Comparison of ENCODE assay signal across 21 cellular contexts in genomic region chr4:75142850-75143249, GRCh38.
DNase-seq lines count a peak whose midpoint lies in the region; ATAC-seq, FAIRE-seq and TF ChIP-seq lines count a peak whose summit lies in the region.
"Had no signal": no experiment of that assay in that cellular context is flagged by ENCODE, and none has a peak within 500 bp of the region (broad histone marks: within the 10 kb centered on the region; RNA-seq: fewer than 3 reads in every experiment).

No MANE protein-coding gene starts in this region.

- H3K9me3 Mint-ChIP-seq in astrocyte (ENCODE audit: unreplicated experiment) = no peaks in the 10 kb centered on the region
- no peaks in the 10 kb centered on the region for H3K9me3 Mint-ChIP-seq in CD8-positive, alpha-beta T cell
- H3K9me3 Mint-ChIP-seq in osteocyte (ENCODE audit: unreplicated experiment) = no peaks in the 10 kb centered on the region
- H3K9me3 Mint-ChIP-seq: activated naive CD8-positive, alpha-beta T cell treated with anti-CD3 and anti-CD28 coated beads, Interleukin-2, amount 50 U/mL, for 24 hours had no signal

- H3K14ac ChIP-seq in mesenchymal stem cell (ENCODE audit: low read length in 2 of 2) = no peak overlapping the region

- WGBS in mesenchymal stem cell = no CpG with 5 or more reads among the region's 1 CpG

- H3K27me3 ChIP-seq in MM.1S (replicated peaks; ENCODE audit: insufficient read depth, low read length) (no peaks in the 10 kb centered on the region), astrocyte (ENCODE audit: insufficient read depth, low read length) (no peaks in the 10 kb centered on the region), mesenchymal stem cell (ENCODE audit: control insufficient read depth in 1 of 2, insufficient read depth in 1 of 2, low read length in 2 of 2) (no peaks in the 10 kb centered on the region)
- H3K27me3 ChIP-seq in CD8-positive, alpha-beta T cell (ENCODE audit: insufficient read depth, low read length) = no peaks in the 10 kb centered on the region
- H3K27me3 ChIP-seq: colonic mucosa, heart left ventricle, pancreas had no signal

- no peak overlapping the region for H2AK5ac ChIP-seq in mesenchymal stem cell (ENCODE audit: low read length, severe bottlenecking)

- H3K4me3 Mint-ChIP-seq in astrocyte (ENCODE audit: unreplicated experiment) (no peak overlapping the region), osteocyte (ENCODE audit: unreplicated experiment) (no peak overlapping the region)
- H3K4me3 Mint-ChIP-seq in CD8-positive, alpha-beta T cell = no peak overlapping the region
- H3K4me3 Mint-ChIP-seq: activated naive CD8-positive, alpha-beta T cell treated with anti-CD3 and anti-CD28 coated beads, Interleukin-2, amount 50 U/mL, for 24 hours had no signal

- no peak overlapping the region for H3K23ac ChIP-seq in mesenchymal stem cell (ENCODE audit: low read length in 2 of 2)

- H2BK12ac ChIP-seq in mesenchymal stem cell (ENCODE audit: low read length in 2 of 2) = no peak overlapping the region

- H3K9ac ChIP-seq in MM.1S (ENCODE audit: low read length) (no peak overlapping the region), astrocyte (ENCODE audit: low read length) (no peak overlapping the region), mesenchymal stem cell (ENCODE audit: low read length) (peak overlapping the region; percentile 51)

- CTCF ChIA-PET in CD8-positive, alpha-beta T cell (lab: Charles Lee) = interaction anchor here (1.5 kb wide), 1 partner anchor 36 kb away, joined by 3 read pairs; no protein-coding TSS in a partner anchor

- DNase-seq in AG10803 (ENCODE audit: low read depth) = peak; percentile 6
- DNase-seq in MM.1S = no peak
- no peak for DNase-seq in astrocyte (ENCODE audit: low read depth)
- DNase-seq in mesenchymal stem cell = peak; percentile 51
- no peak for DNase-seq in CD8-positive, alpha-beta T cell
- no peak for DNase-seq in osteocyte (ENCODE audit: extremely low spot score, unreplicated experiment)
- DNase-seq in activated naive CD4-positive, alpha-beta T cell (lab: John Stamatoyannopoulos, UW) = no peak
- no peak for DNase-seq in activated CD4-positive, alpha-beta T cell treated with anti-CD3 and anti-CD28 coated beads for 48 hours
- DNase-seq: activated CD4-positive, alpha-beta T cell treated with anti-CD3 and anti-CD28 coated beads, Interleukin-2, amount 50 U/mL, for 1 hour; activated naive CD8-positive, alpha-beta T cell treated with anti-CD3 and anti-CD28 coated beads, Interleukin-2, amount 50 U/mL, for 24 hours; colonic mucosa; erythroblast; GDM1; heart left ventricle; left cardiac atrium; NCI-H2081 treated with DMSO at 0.1 percent for 48 hours; NCI-H82; pancreas; SHP77 treated with DMSO at 0.1 percent for 48 hours; substantia nigra had no signal

- no peak overlapping the region for H2BK120ac ChIP-seq in mesenchymal stem cell (ENCODE audit: low read depth, low read length)

- no peak overlapping the region for H3K18ac ChIP-seq in mesenchymal stem cell (ENCODE audit: low read depth in 1 of 2, low read length in 2 of 2)

- H3K4me1 Mint-ChIP-seq in astrocyte (ENCODE audit: low read depth, unreplicated experiment) = peaks cover 25% of the 10 kb centered on the region
- H3K4me1 Mint-ChIP-seq in CD8-positive, alpha-beta T cell (ENCODE audit: low read depth) = no peaks in the 10 kb centered on the region
- peaks cover 8% of the 10 kb centered on the region for H3K4me1 Mint-ChIP-seq in osteocyte (ENCODE audit: unreplicated experiment)
- H3K4me1 Mint-ChIP-seq: activated naive CD8-positive, alpha-beta T cell treated with anti-CD3 and anti-CD28 coated beads, Interleukin-2, amount 50 U/mL, for 24 hours had no signal

- H3K4me2 ChIP-seq in MM.1S (ENCODE audit: low read depth, low read length) = 0 out of 2 replicates have a peak overlapping the region, but pooled peaks have one; percentile 4
- peak overlapping the region; percentile 30 for H3K4me2 ChIP-seq in astrocyte (ENCODE audit: low read length)
- H3K4me2 ChIP-seq in mesenchymal stem cell (ENCODE audit: low read length, poor library complexity, severe bottlenecking) = no peak overlapping the region

- H3K9me2 ChIP-seq in MM.1S (replicated peaks; ENCODE audit: insufficient read depth, low read length) = no peaks in the 10 kb centered on the region

- H4K8ac ChIP-seq in mesenchymal stem cell (ENCODE audit: low read length) = no peak overlapping the region

- H3K4me1 ChIP-seq in MM.1S (ENCODE audit: low read length) (peaks cover 34% of the 10 kb centered on the region), astrocyte (ENCODE audit: insufficient read depth, low read length) (no peaks in the 10 kb centered on the region), mesenchymal stem cell (ENCODE audit: control insufficient read depth, insufficient read depth, low read depth, low read length) (no peaks in the 10 kb centered on the region)
- H3K4me1 ChIP-seq in CD8-positive, alpha-beta T cell (ENCODE audit: insufficient read depth, low read length) = no peaks in the 10 kb centered on the region
- H3K4me1 ChIP-seq: colonic mucosa, pancreas had no signal

- H3K27ac Mint-ChIP-seq in astrocyte (ENCODE audit: unreplicated experiment) (peak overlapping the region; percentile 21), osteocyte (ENCODE audit: unreplicated experiment) (no peak overlapping the region)
- H3K27ac Mint-ChIP-seq in CD8-positive, alpha-beta T cell = no peak overlapping the region
- H3K27ac Mint-ChIP-seq: activated naive CD8-positive, alpha-beta T cell treated with anti-CD3 and anti-CD28 coated beads, Interleukin-2, amount 50 U/mL, for 24 hours had no signal

- no peak overlapping the region for H2BK15ac ChIP-seq in mesenchymal stem cell (ENCODE audit: low read depth, poor library complexity, severe bottlenecking)

- H3K4ac ChIP-seq in mesenchymal stem cell (ENCODE audit: low read depth in 1 of 2, low read length in 2 of 2) = no peak overlapping the region

- H3K27ac ChIP-seq in MM.1S (ENCODE audit: low read length) (no peak overlapping the region), astrocyte (ENCODE audit: low read depth, low read length) (peak overlapping the region; percentile 27), mesenchymal stem cell (ENCODE audit: low read length, poor library complexity, severe bottlenecking) (no peak overlapping the region)
- no peak overlapping the region for H3K27ac ChIP-seq in CD8-positive, alpha-beta T cell (ENCODE audit: low read depth, low read length)
- H3K27ac ChIP-seq: colonic mucosa, pancreas had no signal

- H3K79me1 ChIP-seq in mesenchymal stem cell (replicated peaks; ENCODE audit: low read length, poor library complexity, severe bottlenecking) = no peaks in the 10 kb centered on the region

- H3K79me2 ChIP-seq in MM.1S (ENCODE audit: low read length) = no peaks in the 10 kb centered on the region
- H3K79me2 ChIP-seq in astrocyte (ENCODE audit: insufficient read depth, low read length) = no peaks in the 10 kb centered on the region

- H3K4me3 ChIP-seq in AG10803 (ENCODE audit: low read length) (no peak overlapping the region), MM.1S (ENCODE audit: low read length) (no peak overlapping the region), astrocyte (ENCODE audit: insufficient read depth, low read depth, low read length) (no peak overlapping the region), mesenchymal stem cell (ENCODE audit: insufficient read depth in 1 of 2, low read depth in 1 of 2, low read length in 2 of 2) (no peak overlapping the region)
- H3K4me3 ChIP-seq in CD8-positive, alpha-beta T cell (ENCODE audit: low read depth, low read length) = no peak overlapping the region
- H3K4me3 ChIP-seq: colonic mucosa, heart left ventricle, pancreas had no signal

- H3K27me3 Mint-ChIP-seq in astrocyte (ENCODE audit: low read depth, unreplicated experiment) (no peaks in the 10 kb centered on the region), osteocyte (ENCODE audit: unreplicated experiment) (no peaks in the 10 kb centered on the region)
- H3K27me3 Mint-ChIP-seq in CD8-positive, alpha-beta T cell (ENCODE audit: low read depth) = no peaks in the 10 kb centered on the region
- H3K27me3 Mint-ChIP-seq: activated naive CD8-positive, alpha-beta T cell treated with anti-CD3 and anti-CD28 coated beads, Interleukin-2, amount 50 U/mL, for 24 hours had no signal

- no peak for ATAC-seq in CD8-positive, alpha-beta T cell
- ATAC-seq: activated naive CD8-positive, alpha-beta T cell treated with anti-CD3 and anti-CD28 coated beads, Interleukin-2, amount 50 U/mL, for 24 hours; left cardiac atrium; pancreas had no signal

- FAIRE-seq in astrocyte (lab: Jason Lieb, UNC) = no peak
- FAIRE-seq: GM19239, pancreas had no signal

- H3K36me3 Mint-ChIP-seq in astrocyte (ENCODE audit: low read depth, unreplicated experiment) = no peaks in the 10 kb centered on the region
- no peaks in the 10 kb centered on the region for H3K36me3 Mint-ChIP-seq in CD8-positive, alpha-beta T cell
- no peaks in the 10 kb centered on the region for H3K36me3 Mint-ChIP-seq in osteocyte (ENCODE audit: unreplicated experiment)

- H4K20me1 ChIP-seq in MM.1S (ENCODE audit: insufficient read depth, low read length) (no peaks in the 10 kb centered on the region), astrocyte (ENCODE audit: insufficient read depth, low read length) (no peaks in the 10 kb centered on the region)

- peaks cover 11% of the 10 kb centered on the region; the same call in 1 of the 2 replicates for H3F3A ChIP-seq in MM.1S (ENCODE audit: insufficient read depth, low read length)

- no peaks in the 10 kb centered on the region for H3K9me3 ChIP-seq in MM.1S (replicated peaks; ENCODE audit: insufficient read depth, low read length)
- no peaks in the 10 kb centered on the region for H3K9me3 ChIP-seq in astrocyte (ENCODE audit: insufficient read depth, low read depth, low read length)
- H3K9me3 ChIP-seq in mesenchymal stem cell (ENCODE audit: control insufficient read depth, low read length) = no peaks in the 10 kb centered on the region
- H3K9me3 ChIP-seq in CD8-positive, alpha-beta T cell (ENCODE audit: low read length) = no peaks in the 10 kb centered on the region
- H3K9me3 ChIP-seq: colonic mucosa, heart left ventricle, pancreas had no signal

- H3K36me3 ChIP-seq in MM.1S (replicated peaks; ENCODE audit: insufficient read depth, low read length) = no peaks in the 10 kb centered on the region
- H3K36me3 ChIP-seq in astrocyte (ENCODE audit: insufficient read depth, low read length) = no peaks in the 10 kb centered on the region
- no peaks in the 10 kb centered on the region for H3K36me3 ChIP-seq in mesenchymal stem cell (ENCODE audit: control insufficient read depth in 1 of 2, insufficient read depth in 2 of 2, low read depth in 1 of 2, low read length in 2 of 2)
- H3K36me3 ChIP-seq in CD8-positive, alpha-beta T cell (ENCODE audit: insufficient read depth, low read length) = no peaks in the 10 kb centered on the region
- H3K36me3 ChIP-seq: colonic mucosa, heart left ventricle, pancreas had no signal

- intact Hi-C loops in CD8-positive, alpha-beta T cell (cut with DNase I, micrococcal nuclease) = no loop called here

- no peak for TF ChIP-seq CTCF in AG10803 (conservative IDR thresholded peaks at IDR 0.05; ENCODE audit: low read length)
- TF ChIP-seq CTCF in MM.1S (IDR thresholded peaks at IDR 0.05; ENCODE audit: low read length) = no peak
- TF ChIP-seq CTCF in astrocyte (IDR thresholded peaks at IDR 0.05; ENCODE audit: insufficient read depth, low read depth, low read length) = no peak
- TF ChIP-seq CTCF in CD8-positive, alpha-beta T cell (IDR thresholded peaks at IDR 0.05) = no peak
- TF ChIP-seq CTCF in osteocyte (IDR thresholded peaks at IDR 0.05) = no peak

- POLR2A ChIA-PET in CD8-positive, alpha-beta T cell (lab: Charles Lee) = no interaction called here

- H2AFZ ChIP-seq in MM.1S (ENCODE audit: low read length) = no peak overlapping the region
- no peak overlapping the region for H2AFZ ChIP-seq in astrocyte (ENCODE audit: low read depth, low read length)
- H2AFZ ChIP-seq in mesenchymal stem cell (ENCODE audit: low read depth, low read length) = no peak overlapping the region

- no peak overlapping the region for H4K91ac ChIP-seq in mesenchymal stem cell (ENCODE audit: low read length)

- no peak overlapping the region for H2BK5ac ChIP-seq in mesenchymal stem cell (ENCODE audit: low read depth, low read length, poor library complexity, severe bottlenecking)

Comparison
In these comparisons a context has a peak if more than half of its experiments do, and no peak if none do; other contexts are left out.
1. DNase-seq: peak in AG10803 (single experiment) and mesenchymal stem cell (single experiment); none in MM.1S (single experiment), astrocyte (single experiment), CD8-positive, alpha-beta T cell (0 of 7), osteocyte (single experiment), activated naive CD4-positive, alpha-beta T cell (0 of 4) and activated CD4-positive, alpha-beta T cell treated with anti-CD3 and anti-CD28 coated beads for 48 hours (single experiment).